Comparison of ENCODE assay signal across 25 cellular contexts in the genomic region with DNA sequence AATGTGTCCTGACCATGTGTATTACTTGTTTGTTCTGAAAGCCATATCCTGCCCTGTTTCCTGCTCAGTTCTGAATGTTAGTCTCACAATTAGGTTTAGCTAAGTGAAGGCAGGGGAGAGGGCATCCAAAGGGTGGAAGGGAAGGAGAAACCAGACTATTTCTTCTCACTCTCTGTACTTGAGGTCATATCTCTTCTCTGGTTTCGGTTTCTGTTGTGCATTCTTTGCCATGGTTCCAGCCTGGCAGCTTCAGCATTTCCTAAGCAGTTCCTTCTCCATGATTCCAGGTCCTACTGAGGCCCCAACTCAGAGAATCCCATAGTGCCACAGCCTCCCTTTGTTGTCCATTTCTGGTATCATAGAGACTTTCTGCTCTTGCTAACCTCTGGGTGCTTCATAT. TPM values are rescaled to one million over a fixed set of nuclear protein-coding genes. Genes with fewer than 3 reads are reported as not detected.
DNase-seq lines count a peak whose midpoint lies in the region; ATAC-seq, FAIRE-seq and TF ChIP-seq lines count a peak whose summit lies in the region.
"Had no signal": no experiment of that assay in that cellular context is flagged by ENCODE, and none has a peak within 500 bp of the region (broad histone marks: within the 10 kb centered on the region; RNA-seq: fewer than 3 reads in every experiment).

No MANE protein-coding gene starts in this region.

- H3K9me3 ChIP-seq in liver (ENCODE audit: control insufficient read depth in 4 of 4, low read length in 3 of 4), result no peaks in the 10 kb centered on the region
- H3K9me3 ChIP-seq in HepG2 (ENCODE audit: low read length), result no peaks in the 10 kb centered on the region
- H3K9me3 ChIP-seq in right lobe of liver, result no peaks in the 10 kb centered on the region
- H3K9me3 ChIP-seq in upper lobe of right lung, result no peaks in the 10 kb centered on the region
- H3K9me3 ChIP-seq in gastroesophageal sphincter, result no peaks in the 10 kb centered on the region
- H3K9me3 ChIP-seq: HAP-1 had no signal

- H3K4me1 Mint-ChIP-seq in endothelial cell (ENCODE audit: unreplicated experiment), result peaks cover 16% of the 10 kb centered on the region
- H3K4me1 Mint-ChIP-seq: activated CD4-positive, alpha-beta T cell treated with anti-CD3 and anti-CD28 coated beads, Interleukin-2, amount 10 ng/mL, durations not matched to agents 24 days and 14 days; activated naive CD4-positive, alpha-beta T cell treated with anti-CD3 and anti-CD28 coated beads, Interleukin-2, amount 10 ng/mL, durations not matched to agents 7 days and 5 days; B cell; neural progenitor cell had no signal

- H3K36me3 ChIP-seq in liver (ENCODE audit: control insufficient read depth in 4 of 4, insufficient read depth in 3 of 4, low read depth in 1 of 4, low read length in 3 of 4) (no peaks in the 10 kb centered on the region), HepG2 (replicated peaks in 1 of 2; ENCODE audit: control insufficient read depth in 1 of 2, insufficient read depth in 2 of 2, low read length in 2 of 2) (no peaks in the 10 kb centered on the region), right lobe of liver (no peaks in the 10 kb centered on the region), upper lobe of right lung (no peaks in the 10 kb centered on the region), gastroesophageal sphincter (no peaks in the 10 kb centered on the region)
- H3K36me3 ChIP-seq: HAP-1, neural progenitor cell had no signal

- TF ChIP-seq RAD21 in liver (IDR thresholded peaks at IDR 0.05) (no peak), HepG2 (CRISPR knock-in tag; IDR thresholded peaks at IDR 0.05) (no peak)

- TF ChIP-seq POLR2A in HepG2 (IDR thresholded peaks at IDR 0.05; ENCODE audit: insufficient read depth in 1 of 2, low read depth in 2 of 2, low read length in 2 of 2) (no peak), right lobe of liver (IDR thresholded peaks at IDR 0.05) (no peak), gastroesophageal sphincter (IDR thresholded peaks at IDR 0.05) (no peak), GM18505 (IDR thresholded peaks at IDR 0.05; ENCODE audit: borderline replicate concordance, extremely low read depth, insufficient read depth, insufficient read length) (no peak)

- no peak overlapping the region for H3K9ac ChIP-seq in liver (ENCODE audit: low read depth in 1 of 2, low read length in 2 of 2)
- H3K9ac ChIP-seq in HepG2 (ENCODE audit: insufficient read depth, low read depth, low read length), result no peak overlapping the region
- H3K9ac ChIP-seq: neural progenitor cell had no signal

- no peak overlapping the region for H2AFZ ChIP-seq in HepG2 (ENCODE audit: low read length)
- H2AFZ ChIP-seq: hepatocyte, neural progenitor cell had no signal

- no peaks in the 10 kb centered on the region for H3K36me3 Mint-ChIP-seq in endothelial cell (ENCODE audit: low read depth, unreplicated experiment)
- H3K36me3 Mint-ChIP-seq: activated naive CD4-positive, alpha-beta T cell treated with anti-CD3 and anti-CD28 coated beads, Interleukin-2, amount 10 ng/mL, durations not matched to agents 7 days and 5 days; neural progenitor cell had no signal

- no peaks in the 10 kb centered on the region for H3K27me3 Mint-ChIP-seq in endothelial cell (ENCODE audit: unreplicated experiment)
- H3K27me3 Mint-ChIP-seq: activated CD4-positive, alpha-beta T cell treated with anti-CD3 and anti-CD28 coated beads, Interleukin-2, amount 10 ng/mL, durations not matched to agents 24 days and 14 days; activated naive CD4-positive, alpha-beta T cell treated with anti-CD3 and anti-CD28 coated beads, Interleukin-2, amount 10 ng/mL, durations not matched to agents 7 days and 5 days had no signal

- no peak for TF ChIP-seq CTCF in liver (IDR thresholded peaks at IDR 0.05; ENCODE audit: low read depth, low read length, missing input control)
- TF ChIP-seq CTCF in HepG2 (CRISPR knock-in tag; IDR thresholded peaks at IDR 0.05), result no peak
- TF ChIP-seq CTCF in endothelial cell (IDR thresholded peaks at IDR 0.05; ENCODE audit: unreplicated experiment), result no peak
- TF ChIP-seq CTCF in right lobe of liver (IDR thresholded peaks at IDR 0.05), result no peak
- no peak for TF ChIP-seq CTCF in upper lobe of right lung (IDR thresholded peaks at IDR 0.05)
- TF ChIP-seq CTCF in gastroesophageal sphincter (IDR thresholded peaks at IDR 0.05), result no peak

- H3K4me3 ChIP-seq in liver (ENCODE audit: low read depth in 1 of 3, low read length in 3 of 3), result no peak overlapping the region
- no peak overlapping the region for H3K4me3 ChIP-seq in HepG2 (replicated peaks in 1 of 3; ENCODE audit: insufficient read depth in 1 of 3, low read depth in 2 of 3, low read length in 3 of 3)
- no peak overlapping the region for H3K4me3 ChIP-seq in right lobe of liver
- no peak overlapping the region for H3K4me3 ChIP-seq in upper lobe of right lung
- no peak overlapping the region for H3K4me3 ChIP-seq in gastroesophageal sphincter
- H3K4me3 ChIP-seq: GM12878, HAP-1, hepatocyte, neural progenitor cell had no signal

- ATAC-seq in HepG2, result no peak
- peak; percentile 59 to 82 (median 74) for ATAC-seq in right lobe of liver
- ATAC-seq in upper lobe of right lung, result peak; percentile 44
- ATAC-seq in gastroesophageal sphincter, result no peak
- no peak for ATAC-seq in GM18505 (IDR thresholded peaks at IDR 0.05; ENCODE audit: unreplicated experiment)
- ATAC-seq: GM12878, SK-N-SH treated with all-trans-retinoic acid at 6 μM for 48 hours had no signal

- H3K4me1 ChIP-seq in liver (ENCODE audit: control insufficient read depth in 4 of 4, insufficient read depth in 4 of 4, low read length in 3 of 4) (peaks cover 0 to 4% (median 0%) of the 10 kb centered on the region in 4 donors), HepG2 (ENCODE audit: insufficient read depth, low read length) (peaks cover 60% of the 10 kb centered on the region), right lobe of liver (no peaks in the 10 kb centered on the region), upper lobe of right lung (no peaks in the 10 kb centered on the region), gastroesophageal sphincter (no peaks in the 10 kb centered on the region)
- H3K4me1 ChIP-seq: neural progenitor cell had no signal

- H3K9me3 Mint-ChIP-seq in endothelial cell (ENCODE audit: unreplicated experiment), result no peaks in the 10 kb centered on the region
- H3K9me3 Mint-ChIP-seq: activated CD4-positive, alpha-beta T cell treated with anti-CD3 and anti-CD28 coated beads, Interleukin-2, amount 10 ng/mL, durations not matched to agents 24 days and 14 days; activated naive CD4-positive, alpha-beta T cell treated with anti-CD3 and anti-CD28 coated beads, Interleukin-2, amount 10 ng/mL, durations not matched to agents 7 days and 5 days; neural progenitor cell had no signal

- 44% methylated on average over 1 of the region's 1 CpG for WGBS in liver
- 100% methylated on average over 1 of the region's 1 CpG for WGBS in HepG2 (ENCODE audit: low lambda C conversion rate)
- 0% methylated on average over 1 of the region's 1 CpG for WGBS in right lobe of liver (ENCODE audit: insufficient coverage, low coverage, low lambda C conversion rate, missing lambda C conversion rate)
- 43 to 86% methylated on average over 1 of the region's 1 CpG for WGBS in gastroesophageal sphincter (ENCODE audit: low coverage in 1 of 2), 2 donors

- H3K4me3 Mint-ChIP-seq in endothelial cell (ENCODE audit: unreplicated experiment), result no peak overlapping the region
- H3K4me3 Mint-ChIP-seq: activated CD4-positive, alpha-beta T cell treated with anti-CD3 and anti-CD28 coated beads, Interleukin-2, amount 10 ng/mL, durations not matched to agents 24 days and 14 days; activated naive CD4-positive, alpha-beta T cell treated with anti-CD3 and anti-CD28 coated beads, Interleukin-2, amount 10 ng/mL, durations not matched to agents 7 days and 5 days; B cell; neural progenitor cell had no signal

- H3K27ac ChIP-seq in liver (ENCODE audit: low read depth in 1 of 2, low read length in 2 of 2) (no peak overlapping the region), HepG2 (ENCODE audit: extremely low read length, insufficient read depth, low read length) (no peak overlapping the region), right lobe of liver (peak overlapping the region in 1 of 3 donors; percentile 59), upper lobe of right lung (no peak overlapping the region), gastroesophageal sphincter (no peak overlapping the region)
- H3K27ac ChIP-seq: hepatocyte, neural progenitor cell, VCaP had no signal

- no peaks in the 10 kb centered on the region for H3K27me3 ChIP-seq in liver (ENCODE audit: control insufficient read depth in 4 of 4, insufficient read depth in 4 of 4, low read length in 3 of 4)
- H3K27me3 ChIP-seq in HepG2 (ENCODE audit: control insufficient read depth in 1 of 2, insufficient read depth in 2 of 2, low read length in 2 of 2), result no peaks in the 10 kb centered on the region
- H3K27me3 ChIP-seq in right lobe of liver, result no peaks in the 10 kb centered on the region
- H3K27me3 ChIP-seq in upper lobe of right lung, result no peaks in the 10 kb centered on the region
- H3K27me3 ChIP-seq in gastroesophageal sphincter, result no peaks in the 10 kb centered on the region
- H3K27me3 ChIP-seq: hepatocyte, neural progenitor cell had no signal

- no peak for FAIRE-seq in HepG2 (lab: Jason Lieb, UNC)
- FAIRE-seq: GM12878 had no signal

- H3K79me2 ChIP-seq in HepG2 (ENCODE audit: insufficient read depth, low read length), result no peaks in the 10 kb centered on the region
- H3K79me2 ChIP-seq: hepatocyte had no signal

- intact Hi-C loops in HepG2 (cut with micrococcal nuclease; ENCODE audit: unreplicated experiment) (no loop called here), right lobe of liver (cut with DNase I) (no loop called here), upper lobe of right lung (cut with DNase I) (no loop called here)

- DNase-seq in HepG2 (ENCODE audit: low spot score) (no peak), endothelial cell (ENCODE audit: low spot score) (no peak), right lobe of liver (no peak), upper lobe of right lung (no peak), NCI-H187 treated with DMSO at 0.1 percent for 48 hours (lab: John Stamatoyannopoulos, UW) (no peak)
- DNase-seq: 8988T; activated CD4-positive, alpha-beta T cell treated with anti-CD3 and anti-CD28 coated beads, Interleukin-2, amount 10 ng/mL, durations not matched to agents 24 days and 14 days; activated naive CD4-positive, alpha-beta T cell treated with anti-CD3 and anti-CD28 coated beads, Interleukin-2, amount 10 ng/mL, durations not matched to agents 7 days and 5 days; DMS79; foreskin melanocyte; NCI-H1048; NCI-H187; NCI-H69; substantia nigra had no signal

- no TSS peak for BruUV-seq in HepG2 (replicated peaks; lab: Mats Ljungman, UMichigan)

- in situ Hi-C loops in HepG2 (cut with HindIII; ENCODE audit: extremely low pct_ligation_motif_present, low pct_unique_long_range_greater_than_20kb), result no loop called here

- peak overlapping the region; percentile 32 for H3K27ac Mint-ChIP-seq in endothelial cell (ENCODE audit: unreplicated experiment)
- H3K27ac Mint-ChIP-seq: activated CD4-positive, alpha-beta T cell treated with anti-CD3 and anti-CD28 coated beads, Interleukin-2, amount 10 ng/mL, durations not matched to agents 24 days and 14 days; activated naive CD4-positive, alpha-beta T cell treated with anti-CD3 and anti-CD28 coated beads, Interleukin-2, amount 10 ng/mL, durations not matched to agents 7 days and 5 days; B cell; neural progenitor cell had no signal

- no peak overlapping the region for H3K4me2 ChIP-seq in HepG2 (ENCODE audit: low read depth, low read length)
- H3K4me2 ChIP-seq: hepatocyte, neural progenitor cell had no signal

- no peak for TF ChIP-seq EP300 in HepG2 (IDR thresholded peaks at IDR 0.05; ENCODE audit: low read depth in 2 of 2, low read length in 2 of 2)
- no peak for TF ChIP-seq EP300 in HepG2 (CRISPR knock-in tag; IDR thresholded peaks at IDR 0.05; ENCODE audit: borderline replicate concordance)
- TF ChIP-seq EP300 in gastroesophageal sphincter (IDR thresholded peaks at IDR 0.05), result no peak

- CTCF ChIA-PET in HepG2 (lab: Yijun Ruan, JAX; ENCODE audit: low intra/inter-chr PET ratio, low total read pairs), result no interaction called here

- POLR2A ChIA-PET in HepG2 (lab: Yijun Ruan, JAX), result interaction anchor here (1.2 to 3.3 kb wide), 2 partner anchors 41 to 51 kb away, joined by 3 to 12 read pairs; a partner anchor contains a TSS

- H4K20me1 ChIP-seq in HepG2 (ENCODE audit: insufficient read depth, low read length), result no peaks in the 10 kb centered on the region

RNA-seq across cellular contexts. Expression of a gene that starts 40.3 kb away (rescaled TPM):
- total RNA-seq in liver (100 to 1,000 TPM in 1 of 2 donors, 10 to 100 TPM in 1; 93.6 to 103 TPM), HepG2 (2016; rRNA removed; fragmentation: Illumina TruSeq; extraction: Trizol) (309 and 372 TPM in 2 replicates), endothelial cell (ENCODE audit: unreplicated experiment) (4.6 TPM), right lobe of liver (100 to 1,000 TPM in 1 of 6 experiments, 10 to 100 TPM in 5; 47.2 to 101 (median 59.8) TPM), upper lobe of right lung (67.4 TPM), gastroesophageal sphincter (10 to 100 TPM; 16.7 to 52.8 (median 47.7) TPM)
- polyA plus RNA-seq in liver (10 to 100 TPM; 44.4 to 63.4 TPM), HepG2 (2011; rRNA removed) (259 and 279 TPM in 2 replicates)
- 103 and 116 TPM in 2 replicates for total RNA-seq in HepG2 (2016; cell fraction: cytosol; rRNA removed; fragmentation: Illumina TruSeq; extraction: Trizol; ENCODE audit: low read depth)
- 312 and 373 TPM in 2 replicates for total RNA-seq in HepG2 (2016; cell fraction: insoluble cytoplasmic fraction; rRNA removed; fragmentation: Illumina TruSeq; extraction: Trizol)
- 157 and 177 TPM in 2 replicates for total RNA-seq in HepG2 (2016; cell fraction: membrane; rRNA removed; fragmentation: Illumina TruSeq; extraction: Trizol)
- total RNA-seq in HepG2 (2016; cell fraction: nucleus; rRNA removed; fragmentation: Illumina TruSeq; extraction: Trizol), result 234 and 240 TPM in 2 replicates
- polyA plus RNA-seq in HepG2 (2011; cell fraction: cytosol; rRNA removed), result 170 and 271 TPM in 2 replicates
- polyA plus RNA-seq in HepG2 (2011; cell fraction: nucleus; rRNA removed), result 129 and 171 TPM in 2 replicates
- 561 and 648 TPM in 2 replicates for polyA plus RNA-seq in HepG2 (2012)
- 80.3 and 85.6 TPM in 2 replicates for polyA plus RNA-seq in HepG2 (2016; cell fraction: cytosol; fragmentation: Illumina TruSeq; extraction: Trizol; ENCODE audit: low read depth)
- 297 and 326 TPM in 2 replicates for polyA plus RNA-seq in HepG2 (2016; cell fraction: insoluble cytoplasmic fraction; fragmentation: Illumina TruSeq; extraction: Trizol; ENCODE audit: low read depth)
- polyA plus RNA-seq in HepG2 (2016; cell fraction: membrane; fragmentation: Illumina TruSeq; extraction: Trizol; ENCODE audit: low read depth), result 111 and 113 TPM in 2 replicates
- 221 and 224 TPM in 2 replicates for polyA plus RNA-seq in HepG2 (2016; cell fraction: nucleus; fragmentation: Illumina TruSeq; extraction: Trizol; ENCODE audit: insufficient read depth, low read depth)
- 14.7 and 77.3 TPM in 2 replicates for polyA minus RNA-seq in HepG2 (2011; rRNA and poly(A)+ RNA removed; ENCODE audit: low replicate concordance)
- polyA minus RNA-seq in HepG2 (2011; cell fraction: cytosol; rRNA and poly(A)+ RNA removed), result 111 and 128 TPM in 2 replicates
- polyA minus RNA-seq in HepG2 (2011; cell fraction: nucleus; rRNA and poly(A)+ RNA removed), result 529 and 697 TPM in 2 replicates
- total RNA-seq: activated CD4-positive, alpha-beta T cell treated with anti-CD3 and anti-CD28 coated beads, Interleukin-2, amount 10 ng/mL, durations not matched to agents 24 days and 14 days; B cell; GM12878; T-helper 2 cell treated with Interferon-gamma antibody and Interleukin-4, amounts not matched to agents 100 ng/mL and 5 ng/mL, for 36 hours had no signal
- polyA plus RNA-seq: GM12878 had no signal

Comparison
In these comparisons a context has a peak if more than half of its experiments do, and no peak if none do; other contexts are left out.
1. ATAC-seq: peak in right lobe of liver (4 of 4) and upper lobe of right lung (single experiment); none in HepG2 (single experiment), gastroesophageal sphincter (single experiment) and GM18505 (single experiment).